In the genomic region with DNA sequence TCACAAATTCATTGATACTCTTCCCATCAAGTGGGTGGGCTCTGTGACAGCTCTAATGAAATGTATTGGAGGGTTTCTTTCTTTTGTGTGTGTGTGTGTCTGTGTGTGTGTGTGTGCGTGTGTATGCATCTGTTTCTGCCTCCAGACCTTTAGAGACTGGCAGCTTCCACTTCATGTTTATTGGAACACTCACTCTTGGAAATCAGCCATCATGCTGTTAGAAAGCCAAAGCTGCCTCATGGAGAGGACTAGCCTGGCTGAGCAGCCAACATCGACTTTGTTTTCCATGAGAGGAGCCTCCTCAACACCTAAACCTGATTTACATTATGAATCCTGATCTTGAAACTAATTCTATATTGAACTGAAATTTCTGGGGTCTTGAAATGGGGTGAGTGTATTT, we compare ENCODE assay signal across 24 cellular contexts.
DNase-seq lines count a peak whose midpoint lies in the region; ATAC-seq and TF ChIP-seq lines count a peak whose summit lies in the region.
"Had no signal": no experiment of that assay in that cellular context is flagged by ENCODE, and none has a peak within 500 bp of the region (broad histone marks: within the 10 kb centered on the region; RNA-seq: fewer than 3 reads in every experiment).

No MANE protein-coding gene starts in this region.

- DNase-seq in SHP77 (lab: John Stamatoyannopoulos, UW) (peak; percentile 0 to 8), SHP77 treated with DMSO at 0.1 percent for 48 hours (lab: John Stamatoyannopoulos, UW) (no peak), NCI-H1105 treated with DMSO at 0.1 percent for 48 hours (lab: John Stamatoyannopoulos, UW) (peak; percentile 69), thyroid gland (peak; percentile 44 to 63), sigmoid colon (no peak)
- DNase-seq in activated CD4-positive, CD25-positive, alpha-beta regulatory T cell treated with anti-CD3 and anti-CD28 coated beads, Interleukin-2, amount 50 U/mL, for 72 hours, result no peak
- DNase-seq: activated CD4-positive, alpha-beta T cell treated with anti-CD3 and anti-CD28 coated beads for 4 hours; activated CD8-positive, alpha-beta memory T cell treated with anti-CD3 and anti-CD28 coated beads, Interleukin-2, amount 10 ng/mL, durations not matched to agents 7 days and 5 days; dermis blood vessel endothelial cell; gastrocnemius medialis; kidney glomerular epithelial cell; mesendoderm; NCI-H2171; small intestine; stimulated activated CD4-positive, alpha-beta T cell treated with anti-CD3 and anti-CD28 coated beads, Interleukin-2, amount 100 ng/mL, for 48 hours; stomach had no signal

- TF ChIP-seq EP300 in sigmoid colon (IDR thresholded peaks at IDR 0.05), result no peak

- no peaks in the 10 kb centered on the region for H3K36me3 Mint-ChIP-seq in brain
- H3K36me3 Mint-ChIP-seq: activated CD8-positive, alpha-beta memory T cell treated with anti-CD3 and anti-CD28 coated beads, Interleukin-2, amount 10 ng/mL, durations not matched to agents 7 days and 5 days; IgD-negative memory B cell had no signal

- 33 to 37% methylated on average over 2 of the region's 2 CpGs for WGBS in thyroid gland, 2 donors
- WGBS in sigmoid colon, 2 donors, result 71 to 77% methylated on average over 2 of the region's 2 CpGs

- peaks cover 18% of the 10 kb centered on the region for H3K4me1 Mint-ChIP-seq in brain
- H3K4me1 Mint-ChIP-seq: activated CD8-positive, alpha-beta memory T cell treated with anti-CD3 and anti-CD28 coated beads, Interleukin-2, amount 10 ng/mL, durations not matched to agents 7 days and 5 days had no signal

- peaks cover 0 to 2% (median 0%) of the 10 kb centered on the region in 5 experiments for H3K9me3 Mint-ChIP-seq in brain
- H3K9me3 Mint-ChIP-seq: activated T-helper 2 cell treated with anti-CD3 and anti-CD28 coated beads, Interferon-gamma antibody, Interleukin-2, Interleukin-4, amounts not matched to agents 10 μg/mL and 5 μg/mL and 100 μg/mL, durations not matched to agents 14 hours and 24 hours and 36 hours; IgD-negative memory B cell; nephron had no signal

- peak overlapping the region in 3 of 5 experiments; percentile 3 to 20 (median 15) for H3K27ac Mint-ChIP-seq in brain
- H3K27ac Mint-ChIP-seq: activated CD8-positive, alpha-beta memory T cell treated with anti-CD3 and anti-CD28 coated beads, Interleukin-2, amount 10 ng/mL, durations not matched to agents 7 days and 5 days; activated T-helper 2 cell treated with anti-CD3 and anti-CD28 coated beads, Interferon-gamma antibody, Interleukin-2, Interleukin-4, amounts not matched to agents 10 μg/mL and 5 μg/mL and 100 μg/mL, durations not matched to agents 14 hours and 24 hours and 36 hours; IgD-negative memory B cell; nephron had no signal

- H3K27me3 ChIP-seq in thyroid gland, result no peaks in the 10 kb centered on the region
- H3K27me3 ChIP-seq in sigmoid colon, result no peaks in the 10 kb centered on the region
- H3K27me3 ChIP-seq: gastrocnemius medialis, stomach, vagina had no signal

- H3K9me3 ChIP-seq in thyroid gland (no peaks in the 10 kb centered on the region), sigmoid colon (no peaks in the 10 kb centered on the region)
- H3K9me3 ChIP-seq: gastrocnemius medialis, stomach, vagina had no signal

- H3K36me3 ChIP-seq in thyroid gland (no peaks in the 10 kb centered on the region), sigmoid colon (no peaks in the 10 kb centered on the region)
- H3K36me3 ChIP-seq: gastrocnemius medialis, stomach, vagina had no signal

- H3K27me3 Mint-ChIP-seq in brain, result no peaks in the 10 kb centered on the region
- H3K27me3 Mint-ChIP-seq: activated CD8-positive, alpha-beta memory T cell treated with anti-CD3 and anti-CD28 coated beads, Interleukin-2, amount 10 ng/mL, durations not matched to agents 7 days and 5 days; IgD-negative memory B cell had no signal

- H3K27ac ChIP-seq in thyroid gland (no peak overlapping the region), sigmoid colon (no peak overlapping the region)
- H3K27ac ChIP-seq: gastrocnemius medialis, HL-60, RWPE1, stomach, vagina had no signal

- intact Hi-C loops in thyroid gland (cut with DNase I), result no loop called here
- intact Hi-C loops in sigmoid colon (cut with DNase I), result no loop called here

- no peak for TF ChIP-seq CTCF in brain (conservative IDR thresholded peaks at IDR 0.05)
- no peak for TF ChIP-seq CTCF in thyroid gland (IDR thresholded peaks at IDR 0.05)
- TF ChIP-seq CTCF in sigmoid colon (IDR thresholded peaks at IDR 0.05), result no peak

- H3K4me3 ChIP-seq in thyroid gland (replicated peaks in 1 of 3) (no peak overlapping the region), sigmoid colon (no peak overlapping the region)
- H3K4me3 ChIP-seq: gastrocnemius medialis, stomach, vagina had no signal

- TF ChIP-seq POLR2A in thyroid gland (IDR thresholded peaks at IDR 0.05), result no peak
- no peak for TF ChIP-seq POLR2A in sigmoid colon (IDR thresholded peaks at IDR 0.05)

- peak overlapping the region in 1 of 5 experiments; percentile 3 for H3K4me3 Mint-ChIP-seq in brain
- H3K4me3 Mint-ChIP-seq: activated CD8-positive, alpha-beta memory T cell treated with anti-CD3 and anti-CD28 coated beads, Interleukin-2, amount 10 ng/mL, durations not matched to agents 7 days and 5 days; IgD-negative memory B cell; nephron had no signal

- no peak for ATAC-seq in GM21515 (IDR thresholded peaks at IDR 0.05; ENCODE audit: unreplicated experiment)
- ATAC-seq: activated CD8-positive, alpha-beta memory T cell treated with anti-CD3 and anti-CD28 coated beads, Interleukin-2, amount 10 ng/mL, durations not matched to agents 7 days and 5 days; gastrocnemius medialis had no signal

- H3K4me1 ChIP-seq in thyroid gland (peaks cover 0 to 5% of the 10 kb centered on the region in 2 donors), sigmoid colon (peaks cover 0 to 7% (median 2%) of the 10 kb centered on the region in 4 donors)
- H3K4me1 ChIP-seq: gastrocnemius medialis, stomach, vagina had no signal

Comparison
In these comparisons a context has a peak if more than half of its experiments do, and no peak if none do; other contexts are left out.
1. DNase-seq: peak in SHP77 (2 of 2), NCI-H1105 treated with DMSO at 0.1 percent for 48 hours (single experiment) and thyroid gland (2 of 2); none in SHP77 treated with DMSO at 0.1 percent for 48 hours (single experiment), sigmoid colon (single experiment) and activated CD4-positive, CD25-positive, alpha-beta regulatory T cell treated with anti-CD3 and anti-CD28 coated beads, Interleukin-2, amount 50 U/mL, for 72 hours (single experiment).